1 cellular context compared by ENCODE assay signal in genomic region chr12:6613776-6614512, GRCh38.
A peak's percentile ranks its signal among the peaks of the same experiment; 100 is the strongest.
TF ChIP-seq lines count a peak whose summit lies in the region.

No MANE protein-coding gene starts in this region.

TF ChIP-seq in HepG2, 621 proteins besides CTCF, POLR2A, EP300 and RAD21 (continued from another document and continues in another):
- TF ChIP-seq ZNF710 (CRISPR knock-in tag; IDR thresholded peaks at IDR 0.05; ENCODE audit: borderline replicate concordance) (0 out of 2 replicates have a peak, but pooled peaks have one; percentile 58), ZNF350 (CRISPR knock-in tag; IDR thresholded peaks at IDR 0.05; ENCODE audit: borderline replicate concordance, low read depth) (peak; percentile 57), ZNF691 (CRISPR knock-in tag; IDR thresholded peaks at IDR 0.05; ENCODE audit: borderline replicate concordance, low read depth) (no peak), POGK (CRISPR knock-in tag; conservative IDR thresholded peaks at IDR 0.05) (peak; percentile 71; the same call in 1 of the 2 replicates), ZNF883 (CRISPR knock-in tag; IDR thresholded peaks at IDR 0.05; ENCODE audit: not compliant biosample characterization) (peak; percentile 54), MIER2 (CRISPR knock-in tag; IDR thresholded peaks at IDR 0.05) (0 out of 2 replicates have a peak, but pooled peaks have one; percentile 22), ZFY (CRISPR knock-in tag; IDR thresholded peaks at IDR 0.05) (peak; percentile 91), ZBTB4 (CRISPR knock-in tag; IDR thresholded peaks at IDR 0.05; ENCODE audit: borderline replicate concordance) (no peak), ADNP (CRISPR knock-in tag; IDR thresholded peaks at IDR 0.05) (no peak), HIVEP1 (CRISPR knock-in tag; IDR thresholded peaks at IDR 0.05) (no peak), MLXIP (CRISPR knock-in tag; IDR thresholded peaks at IDR 0.05; ENCODE audit: borderline replicate concordance) (no peak), SMARCC2 (IDR thresholded peaks at IDR 0.05) (no peak), ZBTB44 (CRISPR knock-in tag; IDR thresholded peaks at IDR 0.05) (no peak), TOPORS (CRISPR knock-in tag; IDR thresholded peaks at IDR 0.05) (no peak), ZNF674 (CRISPR knock-in tag; IDR thresholded peaks at IDR 0.05; ENCODE audit: low read depth) (no peak), DNMT3B (CRISPR knock-in tag; conservative IDR thresholded peaks at IDR 0.05) (no peak), ZNF30 (CRISPR knock-in tag; IDR thresholded peaks at IDR 0.05) (no peak), ZNF530 (CRISPR knock-in tag; IDR thresholded peaks at IDR 0.05; ENCODE audit: low read depth) (no peak), NFYC (CRISPR knock-in tag; IDR thresholded peaks at IDR 0.05) (no peak), LRRFIP1 (CRISPR knock-in tag; conservative IDR thresholded peaks at IDR 0.05) (no peak), KAT8 (CRISPR knock-in tag; IDR thresholded peaks at IDR 0.05) (peak; percentile 41; the same call in 1 of the 2 replicates), MED1 (CRISPR knock-in tag; IDR thresholded peaks at IDR 0.05) (no peak), RFXANK (CRISPR knock-in tag; IDR thresholded peaks at IDR 0.05) (no peak), KLF13 (CRISPR knock-in tag; IDR thresholded peaks at IDR 0.05) (no peak), ERF (CRISPR knock-in tag; IDR thresholded peaks at IDR 0.05) (no peak), FOSL1 (CRISPR knock-in tag; IDR thresholded peaks at IDR 0.05; ENCODE audit: borderline replicate concordance) (no peak), ZNF207 (IDR thresholded peaks at IDR 0.05; ENCODE audit: borderline replicate concordance) (no peak), POLR2AphosphoS2 (IDR thresholded peaks at IDR 0.05; ENCODE audit: low read depth, low read length) (no peak), TEAD3 (CRISPR knock-in tag; optimal IDR thresholded peaks at IDR 0.05; ENCODE audit: borderline replicate concordance) (peak; percentile 29), YEATS2 (CRISPR knock-in tag; IDR thresholded peaks at IDR 0.05; ENCODE audit: borderline replicate concordance) (peak; percentile 66; the same call in 1 of the 2 replicates), HOXD1 (CRISPR knock-in tag; IDR thresholded peaks at IDR 0.05) (no peak), ZNF280D (CRISPR knock-in tag; IDR thresholded peaks at IDR 0.05) (0 out of 2 replicates have a peak, but pooled peaks have one; percentile 56), GFI1 (CRISPR knock-in tag; IDR thresholded peaks at IDR 0.05; ENCODE audit: borderline replicate concordance) (peak; percentile 41; the same call in 1 of the 2 replicates), ZNF335 (CRISPR knock-in tag; IDR thresholded peaks at IDR 0.05) (no peak), SP1 (IDR thresholded peaks at IDR 0.05) (no peak), SP1 (CRISPR knock-in tag; IDR thresholded peaks at IDR 0.05) (no peak), ZXDC (CRISPR knock-in tag; IDR thresholded peaks at IDR 0.05) (no peak), DR1 (CRISPR knock-in tag; IDR thresholded peaks at IDR 0.05) (no peak), KDM5A (IDR thresholded peaks at IDR 0.05; ENCODE audit: borderline replicate concordance, low read length) (no peak; the same call in 1 of the 2 replicates), XRCC5 (optimal IDR thresholded peaks at IDR 0.05; ENCODE audit: low read length) (peak; percentile 80), RFXAP (CRISPR knock-in tag; IDR thresholded peaks at IDR 0.05; ENCODE audit: borderline replicate concordance) (no peak), SMAD3 (CRISPR knock-in tag; IDR thresholded peaks at IDR 0.05) (no peak), HHEX (CRISPR knock-in tag; IDR thresholded peaks at IDR 0.05) (no peak)
